In the genomic region with DNA sequence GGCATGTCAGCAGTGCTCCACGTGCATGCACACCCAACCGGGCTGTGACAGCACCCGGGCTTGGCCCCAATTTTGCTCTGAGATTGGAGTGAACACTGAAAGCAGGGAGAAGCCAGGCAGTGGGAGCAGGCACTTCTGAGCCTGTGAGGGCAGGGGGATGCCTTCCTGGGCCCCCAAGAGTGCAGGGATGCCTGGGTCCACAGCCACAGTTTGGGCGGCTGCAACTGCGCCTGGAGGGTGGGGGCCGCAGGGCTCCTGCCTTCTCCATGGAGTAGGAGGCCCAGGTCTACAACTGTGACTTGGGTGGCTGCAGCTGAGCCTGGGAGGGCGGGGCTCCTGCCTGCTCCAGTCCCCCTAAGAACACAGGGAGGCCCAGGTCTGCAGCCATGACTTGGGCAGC, we compare ENCODE assay signal across 21 cellular contexts. TPM values are rescaled to one million over a fixed set of nuclear protein-coding genes. Genes with fewer than 3 reads are reported as not detected.
DNase-seq lines count a peak whose midpoint lies in the region; ATAC-seq lines count a peak whose summit lies in the region.
"Had no signal": no experiment of that assay in that cellular context is flagged by ENCODE, and none has a peak within 500 bp of the region (broad histone marks: within the 10 kb centered on the region; RNA-seq: fewer than 3 reads in every experiment).

No MANE protein-coding gene starts in this region.

- DNase-seq in cardiac septum (ENCODE audit: low spot score), result peak; percentile 43
- no peak for DNase-seq in Right ventricle myocardium inferior (ENCODE audit: missing footprints)
- DNase-seq in neuronal stem cell (ENCODE audit: low spot score), result no peak
- DNase-seq in stimulated activated effector memory CD8-positive, alpha-beta T cell treated with anti-CD3 and anti-CD28 coated beads, Interleukin-12 subunit alpha, Interleukin-12 subunit beta, amount 100 ng/mL, for 72 hours (ENCODE audit: low spot score in 2 of 2), result no peak
- no peak for DNase-seq in amniotic stem cell (lab: John Stamatoyannopoulos, UW)
- no peak for DNase-seq in glomerular visceral epithelial cell (ENCODE audit: extremely low spot score)
- DNase-seq: 8988T; ACHN; AML-193; BE2C; Calu3; CD4-positive, alpha-beta memory T cell; COR-L47; DMS53; DMS79 treated with DMSO at 0.1 percent for 48 hours; GOT3; HFFc6 had no signal

- H2BK12ac ChIP-seq in neuronal stem cell (ENCODE audit: low read length), result no peak overlapping the region

- peaks cover 7% of the 10 kb centered on the region for H3K4me1 Mint-ChIP-seq in stimulated activated effector memory CD8-positive, alpha-beta T cell treated with anti-CD3 and anti-CD28 coated beads, Interleukin-12 subunit alpha, Interleukin-12 subunit beta, amount 100 ng/mL, for 72 hours

- H2BK5ac ChIP-seq in neuronal stem cell (ENCODE audit: low read length), result peak overlapping the region; percentile 71

- H3K9me3 ChIP-seq in neuronal stem cell (replicated peaks in 1 of 2; ENCODE audit: control insufficient read depth in 2 of 2, insufficient read depth in 1 of 2, low read depth in 1 of 2, low read length in 2 of 2), result no peaks in the 10 kb centered on the region
- H3K9me3 ChIP-seq: A549, BE2C, HAP-1 had no signal

- H3K14ac ChIP-seq in neuronal stem cell (ENCODE audit: low read length), result no peak overlapping the region

- H4K8ac ChIP-seq in neuronal stem cell (ENCODE audit: low read depth, low read length), result no peak overlapping the region

- no peak overlapping the region for H2BK15ac ChIP-seq in neuronal stem cell (ENCODE audit: low read length)

- no peak overlapping the region for H3K4me3 Mint-ChIP-seq in stimulated activated effector memory CD8-positive, alpha-beta T cell treated with anti-CD3 and anti-CD28 coated beads, Interleukin-12 subunit alpha, Interleukin-12 subunit beta, amount 100 ng/mL, for 72 hours
- H3K4me3 Mint-ChIP-seq: CD4-positive, alpha-beta memory T cell; HFFc6 had no signal

- H3K27ac Mint-ChIP-seq in stimulated activated effector memory CD8-positive, alpha-beta T cell treated with anti-CD3 and anti-CD28 coated beads, Interleukin-12 subunit alpha, Interleukin-12 subunit beta, amount 100 ng/mL, for 72 hours, result no peak overlapping the region
- H3K27ac Mint-ChIP-seq: CD4-positive, alpha-beta memory T cell; HFFc6 had no signal

- no peak overlapping the region for H4K91ac ChIP-seq in neuronal stem cell (ENCODE audit: low read depth, low read length, poor library complexity)

- H3K4me3 ChIP-seq in neuronal stem cell (ENCODE audit: low read length in 2 of 2), result no peak overlapping the region
- H3K4me3 ChIP-seq: A549; BLaER1 treated with 17β-estradiol and CSF1 and Interleukin-3, amounts not matched to agents 10 nM and 100 nM; HAP-1 had no signal

- intact Hi-C loops in cardiac septum (cut with DNase I) (no loop called here), Right ventricle myocardium inferior (cut with DNase I) (no loop called here)

- no CpG with 5 or more reads among the region's 7 CpGs for WGBS in neuronal stem cell (ENCODE audit: extremely low coverage in 2 of 2, insufficient read length in 2 of 2, insufficient replicate concordance in 1 of 2), 2 donors

- H3K36me3 ChIP-seq in neuronal stem cell (replicated peaks in 1 of 2; ENCODE audit: control insufficient read depth in 2 of 2, insufficient read depth in 2 of 2, low read length in 2 of 2), result no peaks in the 10 kb centered on the region
- H3K36me3 ChIP-seq: BE2C; BLaER1 treated with 17β-estradiol and CSF1 and Interleukin-3, amounts not matched to agents 10 nM and 100 nM; HAP-1 had no signal

- no peaks in the 10 kb centered on the region for H3K9me3 Mint-ChIP-seq in stimulated activated effector memory CD8-positive, alpha-beta T cell treated with anti-CD3 and anti-CD28 coated beads, Interleukin-12 subunit alpha, Interleukin-12 subunit beta, amount 100 ng/mL, for 72 hours
- H3K9me3 Mint-ChIP-seq: CD4-positive, alpha-beta memory T cell; HFFc6 had no signal

- H2BK120ac ChIP-seq in neuronal stem cell (ENCODE audit: low read depth, low read length), result no peak overlapping the region

- no peaks in the 10 kb centered on the region for H3K4me1 ChIP-seq in neuronal stem cell (ENCODE audit: control insufficient read depth in 2 of 2, insufficient read depth in 1 of 2, low read depth in 1 of 2, low read length in 2 of 2)
- H3K4me1 ChIP-seq: A549, BE2C, HAP-1 had no signal

- no peak overlapping the region for H3K27ac ChIP-seq in neuronal stem cell (replicated peaks; ENCODE audit: low read length)
- H3K27ac ChIP-seq: A549; BLaER1 treated with 17β-estradiol and CSF1 and Interleukin-3, amounts not matched to agents 10 nM and 100 nM had no signal

- no peaks in the 10 kb centered on the region for H3K36me3 Mint-ChIP-seq in stimulated activated effector memory CD8-positive, alpha-beta T cell treated with anti-CD3 and anti-CD28 coated beads, Interleukin-12 subunit alpha, Interleukin-12 subunit beta, amount 100 ng/mL, for 72 hours
- H3K36me3 Mint-ChIP-seq: CD4-positive, alpha-beta memory T cell had no signal

- H3K9ac ChIP-seq in neuronal stem cell (ENCODE audit: low read depth, low read length, poor library complexity), result no peak overlapping the region
- H3K9ac ChIP-seq: BLaER1 treated with 17β-estradiol and CSF1 and Interleukin-3, amounts not matched to agents 10 nM and 100 nM had no signal

- no peak for ATAC-seq in Right ventricle myocardium inferior
- ATAC-seq in stimulated activated effector memory CD8-positive, alpha-beta T cell treated with anti-CD3 and anti-CD28 coated beads, Interleukin-12 subunit alpha, Interleukin-12 subunit beta, amount 100 ng/mL, for 72 hours, result peak; percentile 20
- ATAC-seq in GM18517 (IDR thresholded peaks at IDR 0.05; ENCODE audit: unreplicated experiment), result no peak
- ATAC-seq: A549 had no signal

- no peaks in the 10 kb centered on the region for H3K79me1 ChIP-seq in neuronal stem cell (ENCODE audit: low read depth, low read length)

- no peak overlapping the region for H2AFZ ChIP-seq in neuronal stem cell (ENCODE audit: low read length)

- no peak overlapping the region for H2AK5ac ChIP-seq in neuronal stem cell (ENCODE audit: low read depth, low read length)

- peak overlapping the region; percentile 38 for H3K18ac ChIP-seq in neuronal stem cell (ENCODE audit: low read length)

- H3K4ac ChIP-seq in neuronal stem cell (ENCODE audit: low read length), result no peak overlapping the region

- H3K23ac ChIP-seq in neuronal stem cell (ENCODE audit: low read depth, low read length, poor library complexity), result no peak overlapping the region

- no peak overlapping the region for H3K4me2 ChIP-seq in neuronal stem cell (ENCODE audit: insufficient read depth, low read length, poor library complexity, severe bottlenecking)
- H3K4me2 ChIP-seq: A549; BLaER1 treated with 17β-estradiol and CSF1 and Interleukin-3, amounts not matched to agents 10 nM and 100 nM had no signal

- H3K27me3 ChIP-seq in neuronal stem cell (ENCODE audit: control insufficient read depth in 3 of 3, insufficient read depth in 3 of 3, low read depth in 1 of 3, low read length in 3 of 3), result peaks cover 3 to 17% (median 10%) of the 10 kb centered on the region in 3 experiments

RNA-seq across cellular contexts. Expression of a gene that starts 37.6 kb away (rescaled TPM):
- total RNA-seq in cardiac septum (112 TPM), Right ventricle myocardium inferior (157 TPM)
- 22.1 TPM for polyA plus RNA-seq in neuronal stem cell (2013, experiment 1 of 2)
- 22.3 TPM for polyA plus RNA-seq in neuronal stem cell (2013, experiment 2 of 2)

RNA-seq across cellular contexts. Expression of a gene that starts 46.4 kb away (rescaled TPM):
- 1.5 TPM for total RNA-seq in cardiac septum
- total RNA-seq in Right ventricle myocardium inferior, result 1.6 TPM
- 0.20 TPM for polyA plus RNA-seq in neuronal stem cell (2013, experiment 1 of 2)
- polyA plus RNA-seq in neuronal stem cell (2013, experiment 2 of 2), result 0.22 TPM
